18 cellular contexts compared by ENCODE assay signal in the genomic region with DNA sequence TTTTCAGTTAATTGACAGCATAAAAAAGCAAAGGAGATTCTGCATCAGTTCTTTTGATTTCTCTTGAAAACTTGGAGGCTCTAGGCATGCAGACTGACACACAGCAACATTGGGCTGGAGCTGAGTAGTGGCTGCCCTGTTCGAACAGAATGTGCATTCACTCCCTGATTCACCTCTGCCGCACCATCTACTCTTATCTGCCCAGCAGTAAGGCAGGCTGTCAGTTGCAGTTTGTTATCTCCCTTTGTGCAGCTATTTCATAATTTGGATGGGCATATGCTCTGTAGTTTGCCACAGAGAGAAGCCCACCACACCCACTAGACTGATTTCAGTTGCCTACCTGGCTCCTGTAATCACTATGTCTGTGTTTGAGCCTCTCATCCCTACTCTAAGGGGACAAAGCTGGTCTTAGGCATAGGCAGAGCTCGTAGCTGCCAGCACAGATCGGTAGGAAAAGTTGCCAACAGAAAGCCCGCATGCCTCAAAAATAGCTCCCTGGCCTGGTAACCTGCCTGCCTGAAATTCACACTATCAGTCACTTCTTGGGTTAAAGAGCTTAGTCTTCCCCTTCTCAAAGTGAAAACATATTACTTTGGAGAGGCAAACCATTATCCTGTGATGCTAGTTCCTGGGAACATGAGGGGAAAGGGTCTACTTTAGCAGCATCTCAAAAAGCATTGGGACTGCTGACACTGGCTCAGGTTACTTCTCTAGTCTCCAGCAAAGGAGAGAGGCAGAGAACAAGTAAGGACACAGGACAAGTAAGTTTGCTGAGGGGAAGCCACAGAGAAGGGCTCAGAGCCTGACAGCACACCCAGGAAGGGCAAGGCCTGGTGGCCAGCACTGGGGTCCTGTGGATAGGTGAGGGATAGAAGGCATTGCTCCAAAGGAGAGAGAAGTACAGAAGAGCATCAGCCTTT.
A peak's percentile ranks its signal among the peaks of the same experiment; 100 is the strongest.
DNase-seq lines count a peak whose midpoint lies in the region; ATAC-seq and TF ChIP-seq lines count a peak whose summit lies in the region.
"Had no signal": no experiment of that assay in that cellular context is flagged by ENCODE, and none has a peak within 500 bp of the region (broad histone marks: within the 10 kb centered on the region; RNA-seq: fewer than 3 reads in every experiment).

No MANE protein-coding gene starts in this region.

- H3K4me3 Mint-ChIP-seq in nephron progenitor cell: no peak overlapping the region
- no peak overlapping the region for H3K4me3 Mint-ChIP-seq in naive thymus-derived CD4-positive, alpha-beta T cell
- H3K4me3 Mint-ChIP-seq: CD4-positive, alpha-beta memory T cell had no signal

- POLR2A ChIA-PET in naive thymus-derived CD4-positive, alpha-beta T cell (lab: Charles Lee): no interaction called here

- ATAC-seq in Right ventricle myocardium inferior (peak; percentile 70), GM21381 (IDR thresholded peaks at IDR 0.05; ENCODE audit: unreplicated experiment) (no peak), HG03432 (IDR thresholded peaks at IDR 0.05; ENCODE audit: unreplicated experiment) (no peak)
- ATAC-seq in naive thymus-derived CD4-positive, alpha-beta T cell: no peak

- H3K27me3 Mint-ChIP-seq in nephron progenitor cell (ENCODE audit: low read depth, poor library complexity): peaks cover 2% of the 10 kb centered on the region
- no peaks in the 10 kb centered on the region for H3K27me3 Mint-ChIP-seq in naive thymus-derived CD4-positive, alpha-beta T cell
- H3K27me3 Mint-ChIP-seq: CD4-positive, alpha-beta memory T cell had no signal

- no peak for TF ChIP-seq CTCF in nephron progenitor cell (IDR thresholded peaks at IDR 0.05)

- CTCF ChIA-PET in naive thymus-derived CD4-positive, alpha-beta T cell (lab: Charles Lee): no interaction called here

- intact Hi-C loops in Right ventricle myocardium inferior (cut with DNase I): loop anchor here (5.0 kb wide), 2 partner anchors 75 to 120 kb away; a partner anchor contains a TSS
- intact Hi-C loops in cardiac septum (cut with DNase I): no loop called here
- intact Hi-C loops in naive thymus-derived CD4-positive, alpha-beta T cell (cut with micrococcal nuclease): no loop called here

- no peaks in the 10 kb centered on the region for H3K36me3 Mint-ChIP-seq in nephron progenitor cell (ENCODE audit: low read depth)
- no peaks in the 10 kb centered on the region for H3K36me3 Mint-ChIP-seq in naive thymus-derived CD4-positive, alpha-beta T cell
- H3K36me3 Mint-ChIP-seq: CD4-positive, alpha-beta memory T cell had no signal

- H3K9me3 ChIP-seq in naive thymus-derived CD4-positive, alpha-beta T cell (ENCODE audit: control insufficient read depth in 2 of 3, low read length in 3 of 3): no peaks in the 10 kb centered on the region

- no peak overlapping the region for H3K4me3 ChIP-seq in naive thymus-derived CD4-positive, alpha-beta T cell (ENCODE audit: low read length)

- no peaks in the 10 kb centered on the region for H3K27me3 ChIP-seq in naive thymus-derived CD4-positive, alpha-beta T cell (ENCODE audit: control insufficient read depth in 2 of 2, insufficient read depth in 2 of 2, low read length in 2 of 2)

- TF ChIP-seq POLR2A in erythroblast (IDR thresholded peaks at IDR 0.05; ENCODE audit: low read length): no peak

- no peaks in the 10 kb centered on the region for H3K36me3 ChIP-seq in naive thymus-derived CD4-positive, alpha-beta T cell (ENCODE audit: control insufficient read depth in 2 of 3, insufficient read depth in 3 of 3, low read length in 3 of 3)

- H3K9me3 Mint-ChIP-seq in nephron progenitor cell: no peaks in the 10 kb centered on the region
- H3K9me3 Mint-ChIP-seq in naive thymus-derived CD4-positive, alpha-beta T cell: peaks cover 0 to 2% (median 0%) of the 10 kb centered on the region in 11 donors
- H3K9me3 Mint-ChIP-seq: CD4-positive, alpha-beta memory T cell had no signal

- no peaks in the 10 kb centered on the region for H3K4me1 ChIP-seq in naive thymus-derived CD4-positive, alpha-beta T cell (ENCODE audit: control insufficient read depth in 2 of 2, insufficient read depth in 2 of 2, low read length in 2 of 2)

- no peak overlapping the region for H3K27ac ChIP-seq in naive thymus-derived CD4-positive, alpha-beta T cell (ENCODE audit: low read depth, low read length)

- peak overlapping the region; percentile 63 for H3K27ac Mint-ChIP-seq in nephron progenitor cell
- H3K27ac Mint-ChIP-seq in naive thymus-derived CD4-positive, alpha-beta T cell: peak overlapping the region in 1 of 9 donors; percentile 62
- H3K27ac Mint-ChIP-seq: CD4-positive, alpha-beta memory T cell had no signal

- peaks cover 7% of the 10 kb centered on the region for H3K4me1 Mint-ChIP-seq in nephron progenitor cell
- H3K4me1 Mint-ChIP-seq in naive thymus-derived CD4-positive, alpha-beta T cell: peaks cover 0 to 5% (median 0%) of the 10 kb centered on the region in 7 donors
- H3K4me1 Mint-ChIP-seq: CD4-positive, alpha-beta memory T cell had no signal

- DNase-seq in Right ventricle myocardium inferior (ENCODE audit: missing footprints) (no peak), cardiac septum (ENCODE audit: low spot score) (no peak), erythroblast (lab: John Stamatoyannopoulos, UW) (peak; percentile 55 to 86), nephron progenitor cell (no peak), LoVo (ENCODE audit: low spot score) (no peak)
- DNase-seq in naive thymus-derived CD4-positive, alpha-beta T cell: no peak
- DNase-seq: 8988T; Calu3; CD4-positive, alpha-beta memory T cell; DMS79; Karpas-422; NCI-H1105 treated with DMSO at 0.1 percent for 48 hours; NCI-H1694 treated with DMSO at 0.1 percent for 48 hours; NCI-H226; NCI-H526; SIG-M5 had no signal

Comparison
In these comparisons a context has a peak if more than half of its experiments do, and no peak if none do; other contexts are left out.
1. DNase-seq: peak in erythroblast (2 of 2); none in Right ventricle myocardium inferior (single experiment), cardiac septum (single experiment), nephron progenitor cell (single experiment), LoVo (single experiment) and naive thymus-derived CD4-positive, alpha-beta T cell (0 of 9).